18 cellular contexts compared by ENCODE assay signal in genomic region chr19:1287622-1288527, GRCh38. TPM values are rescaled to one million over a fixed set of nuclear protein-coding genes. Genes with fewer than 3 reads are reported as not detected.
DNase-seq lines count a peak whose midpoint lies in the region.
"Had no signal": no experiment of that assay in that cellular context is flagged by ENCODE, and none has a peak within 500 bp of the region (broad histone marks: within the 10 kb centered on the region; RNA-seq: fewer than 3 reads in every experiment).

No MANE protein-coding gene starts in this region.

- H3K18ac ChIP-seq in neuronal stem cell (ENCODE audit: low read length), result peak overlapping the region; percentile 95

- peak overlapping the region; percentile 41 for H2BK12ac ChIP-seq in neuronal stem cell (ENCODE audit: low read length)

- peak overlapping the region; percentile 98 for H2BK5ac ChIP-seq in neuronal stem cell (ENCODE audit: low read length)

- no peaks in the 10 kb centered on the region for H3K36me3 ChIP-seq in BLaER1 treated with 17β-estradiol and CSF1 and Interleukin-3, amounts not matched to agents 10 nM and 100 nM
- H3K36me3 ChIP-seq in H7 (replicated peaks; ENCODE audit: control insufficient read depth, insufficient read depth, low read length), result no peaks in the 10 kb centered on the region
- H3K36me3 ChIP-seq in ectodermal cell (ENCODE audit: control insufficient read depth, insufficient read depth, low read length), result no peaks in the 10 kb centered on the region
- H3K36me3 ChIP-seq in neuronal stem cell (replicated peaks in 1 of 2; ENCODE audit: control insufficient read depth in 2 of 2, insufficient read depth in 2 of 2, low read length in 2 of 2), result no peaks in the 10 kb centered on the region

- peak overlapping the region; percentile 66 for H3K4ac ChIP-seq in neuronal stem cell (ENCODE audit: low read length)

- H3K4me3 ChIP-seq in BLaER1 treated with 17β-estradiol and CSF1 and Interleukin-3, amounts not matched to agents 10 nM and 100 nM, result no peak overlapping the region
- H3K4me3 ChIP-seq in H7 (ENCODE audit: insufficient read depth, low read depth, low read length) (no peak overlapping the region), ectodermal cell (ENCODE audit: insufficient read depth, low read depth, low read length) (peak overlapping the region; percentile 56), neuronal stem cell (ENCODE audit: low read length in 2 of 2) (peak overlapping the region in 1 of 2 donors; percentile 75)
- H3K4me3 ChIP-seq: GM12878 had no signal

- H3K4me1 ChIP-seq in BLaER1 treated with 17β-estradiol and CSF1 and Interleukin-3, amounts not matched to agents 10 nM and 100 nM, result peaks cover 10 to 54% (median 43%) of the 10 kb centered on the region in 10 experiments
- peaks cover 17% of the 10 kb centered on the region for H3K4me1 ChIP-seq in ectodermal cell (ENCODE audit: control insufficient read depth, insufficient read depth, low read length)
- peaks cover 14 to 32% of the 10 kb centered on the region in 2 donors for H3K4me1 ChIP-seq in neuronal stem cell (ENCODE audit: control insufficient read depth in 2 of 2, insufficient read depth in 1 of 2, low read depth in 1 of 2, low read length in 2 of 2)

- H3K14ac ChIP-seq in neuronal stem cell (ENCODE audit: low read length), result peak overlapping the region; percentile 99

- DNase-seq in H7 (peak; percentile 81), neuronal stem cell (ENCODE audit: low spot score) (no peak), NCI-H345 (lab: John Stamatoyannopoulos, UW) (no peak), UCSD-AML1 (lab: John Stamatoyannopoulos, UW; ENCODE audit: unreplicated experiment) (no peak), NCI-H1436 treated with DMSO at 0.1 percent for 48 hours (lab: John Stamatoyannopoulos, UW) (no peak)
- DNase-seq: activated CD4-positive, alpha-beta T cell treated with anti-CD3 and anti-CD28 coated beads, Interleukin-2, amount 50 U/mL, for 4 hours; activated naive CD4-positive, alpha-beta T cell treated with anti-CD3 and anti-CD28 coated beads, Interleukin-2, amount 10 ng/mL, durations not matched to agents 7 days and 5 days; Calu3; foreskin fibroblast; kidney glomerular epithelial cell; midbrain; NCI-H1105; NCI-H2227 treated with DMSO at 0.1 percent for 48 hours had no signal

- H4K91ac ChIP-seq in neuronal stem cell (ENCODE audit: low read depth, low read length, poor library complexity), result no peak overlapping the region

- H3K4me2 ChIP-seq in BLaER1 treated with 17β-estradiol and CSF1 and Interleukin-3, amounts not matched to agents 10 nM and 100 nM, result peak overlapping the region in 7 of 11 experiments; percentile 91 to 99 (median 97); a peak in 11 of 22 replicates
- H3K4me2 ChIP-seq in neuronal stem cell (ENCODE audit: insufficient read depth, low read length, poor library complexity, severe bottlenecking), result peak overlapping the region; percentile 89

- H3K79me1 ChIP-seq in neuronal stem cell (ENCODE audit: low read depth, low read length), result peaks cover 33% of the 10 kb centered on the region

- H3K27ac ChIP-seq in BLaER1 treated with 17β-estradiol and CSF1 and Interleukin-3, amounts not matched to agents 10 nM and 100 nM, result no peak overlapping the region
- no peak overlapping the region for H3K27ac ChIP-seq in ectodermal cell (ENCODE audit: insufficient read depth, low read depth, low read length, poor library complexity, severe bottlenecking)
- no peak overlapping the region for H3K27ac ChIP-seq in neuronal stem cell (replicated peaks; ENCODE audit: low read length)

- H2BK120ac ChIP-seq in neuronal stem cell (ENCODE audit: low read depth, low read length), result no peak overlapping the region

- H3K9me3 ChIP-seq in BLaER1 treated with 17β-estradiol and CSF1 and Interleukin-3, amounts not matched to agents 10 nM and 100 nM (replicated peaks in 1 of 11), result no peaks in the 10 kb centered on the region
- H3K9me3 ChIP-seq in ectodermal cell (ENCODE audit: control insufficient read depth, low read length) (no peaks in the 10 kb centered on the region), neuronal stem cell (replicated peaks in 1 of 2; ENCODE audit: control insufficient read depth in 2 of 2, insufficient read depth in 1 of 2, low read depth in 1 of 2, low read length in 2 of 2) (no peaks in the 10 kb centered on the region)

- H2BK15ac ChIP-seq in neuronal stem cell (ENCODE audit: low read length), result peak overlapping the region; percentile 67

- H3K23ac ChIP-seq in neuronal stem cell (ENCODE audit: low read depth, low read length, poor library complexity), result peak overlapping the region; percentile 93

- 68 to 70% methylated on average over 49 of the region's 49 CpGs for WGBS in ectodermal cell, 2 experiments
- WGBS in neuronal stem cell (ENCODE audit: extremely low coverage in 2 of 2, insufficient read length in 2 of 2, insufficient replicate concordance in 1 of 2), 2 donors, result no CpG with 5 or more reads among the region's 49 CpGs

- peaks cover 73 to 100% (median 98%) of the 10 kb centered on the region in 11 experiments for H3K27me3 ChIP-seq in BLaER1 treated with 17β-estradiol and CSF1 and Interleukin-3, amounts not matched to agents 10 nM and 100 nM
- H3K27me3 ChIP-seq in H7 (ENCODE audit: control insufficient read depth, insufficient read depth, low read length) (peaks cover 13% of the 10 kb centered on the region), ectodermal cell (ENCODE audit: control insufficient read depth, insufficient read depth, low read length, poor library complexity, severe bottlenecking) (peaks cover 31% of the 10 kb centered on the region), neuronal stem cell (ENCODE audit: control insufficient read depth in 3 of 3, insufficient read depth in 3 of 3, low read depth in 1 of 3, low read length in 3 of 3) (peaks cover 0 to 11% (median 4%) of the 10 kb centered on the region in 3 experiments)

- H2AFZ ChIP-seq in neuronal stem cell (ENCODE audit: low read length), result peak overlapping the region; percentile 83

- no peak overlapping the region for H4K8ac ChIP-seq in neuronal stem cell (ENCODE audit: low read depth, low read length)

- H2AK5ac ChIP-seq in neuronal stem cell (ENCODE audit: low read depth, low read length), result peak overlapping the region; percentile 100

- peaks cover 0 to 92% (median 58%) of the 10 kb centered on the region in 11 experiments; a peak in 18 of 22 replicates for H4K20me1 ChIP-seq in BLaER1 treated with 17β-estradiol and CSF1 and Interleukin-3, amounts not matched to agents 10 nM and 100 nM

- 0 out of 22 replicates have a peak overlapping the region, but pooled peaks of 1 of the 11 experiments have one; percentile 68 for H3K9ac ChIP-seq in BLaER1 treated with 17β-estradiol and CSF1 and Interleukin-3, amounts not matched to agents 10 nM and 100 nM
- peak overlapping the region; percentile 70 for H3K9ac ChIP-seq in neuronal stem cell (ENCODE audit: low read depth, low read length, poor library complexity)

RNA-seq across cellular contexts. Expression of gene EFNA2, which starts 2.2 kb away (rescaled TPM):
- total RNA-seq in H7 (2014; rRNA removed; shearing (Covaris generic)), result 12.4 and 20.2 TPM in 2 replicates
- 34.3 TPM for polyA plus RNA-seq in ectodermal cell (2013, experiment 1 of 4)
- polyA plus RNA-seq in ectodermal cell (2013, experiment 2 of 4), result 34.7 TPM
- 35.1 TPM for polyA plus RNA-seq in ectodermal cell (2013, experiment 3 of 4)
- 33.8 TPM for polyA plus RNA-seq in ectodermal cell (2013, experiment 4 of 4)
- 41.4 TPM for polyA plus RNA-seq in neuronal stem cell (2013, experiment 1 of 2)
- polyA plus RNA-seq in neuronal stem cell (2013, experiment 2 of 2), result 40.6 TPM
- total RNA-seq: GM12878, LHCN-M2, omental fat pad had no signal
- polyA plus RNA-seq: GM12878 had no signal

RNA-seq across cellular contexts. Expression of gene FAM174C, which starts 12.5 kb away (rescaled TPM):
- total RNA-seq in H7 (2014; rRNA removed; shearing (Covaris generic)), result 78.0 and 83.1 TPM in 2 replicates
- polyA plus RNA-seq in ectodermal cell (2013, experiment 1 of 4), result 21.4 TPM
- 22.6 TPM for polyA plus RNA-seq in ectodermal cell (2013, experiment 2 of 4)
- 23.2 TPM for polyA plus RNA-seq in ectodermal cell (2013, experiment 3 of 4)
- polyA plus RNA-seq in ectodermal cell (2013, experiment 4 of 4), result 22.3 TPM
- 23.8 TPM for polyA plus RNA-seq in neuronal stem cell (2013, experiment 1 of 2)
- 24.1 TPM for polyA plus RNA-seq in neuronal stem cell (2013, experiment 2 of 2)

RNA-seq across cellular contexts. Expression of gene CIRBP, which starts 18.7 kb away (rescaled TPM):
- 219 and 221 TPM in 2 replicates for total RNA-seq in H7 (2014; rRNA removed; shearing (Covaris generic))
- 532 TPM for polyA plus RNA-seq in ectodermal cell (2013, experiment 1 of 4)
- 509 TPM for polyA plus RNA-seq in ectodermal cell (2013, experiment 2 of 4)
- polyA plus RNA-seq in ectodermal cell (2013, experiment 3 of 4), result 334 TPM
- 373 TPM for polyA plus RNA-seq in ectodermal cell (2013, experiment 4 of 4)
- 218 TPM for polyA plus RNA-seq in neuronal stem cell (2013, experiment 1 of 2)
- polyA plus RNA-seq in neuronal stem cell (2013, experiment 2 of 2), result 217 TPM

RNA-seq across cellular contexts. Expression of gene MIDN, which starts 39.5 kb away (rescaled TPM):
- total RNA-seq in H7 (2014; rRNA removed; shearing (Covaris generic)), result 35.1 and 50.3 TPM in 2 replicates
- 155 TPM for polyA plus RNA-seq in ectodermal cell (2013, experiment 1 of 4)
- 178 TPM for polyA plus RNA-seq in ectodermal cell (2013, experiment 2 of 4)
- polyA plus RNA-seq in ectodermal cell (2013, experiment 3 of 4), result 116 TPM
- polyA plus RNA-seq in ectodermal cell (2013, experiment 4 of 4), result 120 TPM
- polyA plus RNA-seq in neuronal stem cell (2013, experiment 1 of 2), result 98.3 TPM
- polyA plus RNA-seq in neuronal stem cell (2013, experiment 2 of 2), result 99.9 TPM

RNA-seq across cellular contexts. Expression of gene ATP5F1D, which starts 46.3 kb away (rescaled TPM):
- 44.7 and 53.1 TPM in 2 replicates for total RNA-seq in H7 (2014; rRNA removed; shearing (Covaris generic))
- polyA plus RNA-seq in ectodermal cell (2013, experiment 1 of 4), result 126 TPM
- polyA plus RNA-seq in ectodermal cell (2013, experiment 2 of 4), result 105 TPM
- 117 TPM for polyA plus RNA-seq in ectodermal cell (2013, experiment 3 of 4)
- 124 TPM for polyA plus RNA-seq in ectodermal cell (2013, experiment 4 of 4)
- 106 TPM for polyA plus RNA-seq in neuronal stem cell (2013, experiment 1 of 2)
- 101 TPM for polyA plus RNA-seq in neuronal stem cell (2013, experiment 2 of 2)
